Comparison of ENCODE assay signal across 8 cellular contexts in genomic region chr12:56469007-56469930, GRCh38. TPM values are rescaled to one million over a fixed set of nuclear protein-coding genes. Genes with fewer than 3 reads are reported as not detected.
DNase-seq lines count a peak whose midpoint lies in the region; ATAC-seq and TF ChIP-seq lines count a peak whose summit lies in the region.

No MANE protein-coding gene starts in this region.

- H3K4me1 ChIP-seq in CD8-positive, alpha-beta T cell (ENCODE audit: insufficient read depth, low read length) = peaks cover 10% of the 10 kb centered on the region
- peaks cover 5% of the 10 kb centered on the region for H3K4me1 ChIP-seq in iPS-15b (ENCODE audit: control insufficient read depth, insufficient read depth, low read length)
- peaks cover 11 to 50% (median 36%) of the 10 kb centered on the region in 6 donors for H3K4me1 ChIP-seq in spleen

- no peaks in the 10 kb centered on the region for H3K27me3 ChIP-seq in CD8-positive, alpha-beta T cell (ENCODE audit: insufficient read depth, low read length)
- no peaks in the 10 kb centered on the region for H3K27me3 ChIP-seq in iPS-15b (ENCODE audit: control insufficient read depth, insufficient read depth, low read length)
- no peaks in the 10 kb centered on the region for H3K27me3 ChIP-seq in spleen (replicated peaks in 1 of 7)

- ATAC-seq in CD8-positive, alpha-beta T cell = no peak
- ATAC-seq in HG03354 (IDR thresholded peaks at IDR 0.05; ENCODE audit: poor library complexity, severe bottlenecking, unreplicated experiment) (no peak), GM21576 (IDR thresholded peaks at IDR 0.05; ENCODE audit: unreplicated experiment) (no peak)

- CTCF ChIA-PET in CD8-positive, alpha-beta T cell (lab: Charles Lee) = interaction anchor here (0.7 to 1.5 kb wide), 5 partner anchors 9 to 745 kb away, joined by 3 read pairs; no protein-coding TSS in a partner anchor

- no peaks in the 10 kb centered on the region for H3K9me3 ChIP-seq in CD8-positive, alpha-beta T cell (ENCODE audit: low read length)
- H3K9me3 ChIP-seq in iPS-15b (ENCODE audit: control insufficient read depth, insufficient read depth, low read length) (no peaks in the 10 kb centered on the region), spleen (no peaks in the 10 kb centered on the region)

- peaks cover 33% of the 10 kb centered on the region for H3K4me1 Mint-ChIP-seq in CD8-positive, alpha-beta T cell (ENCODE audit: low read depth)
- H3K4me1 Mint-ChIP-seq in activated naive CD8-positive, alpha-beta T cell treated with anti-CD3 and anti-CD28 coated beads for 36 hours = peaks cover 33% of the 10 kb centered on the region

- no peak for TF ChIP-seq EP300 in Ishikawa (IDR thresholded peaks at IDR 0.05; ENCODE audit: borderline replicate concordance)

- POLR2A ChIA-PET in CD8-positive, alpha-beta T cell (lab: Charles Lee) = interaction anchor here (0.6 to 1.9 kb wide), 8 partner anchors 19 to 365 kb away, joined by 3 to 6 read pairs (median 4); partner anchors contain the start of genes CNPY2, GLS2, IL23A and PA2G4

- DNase-seq in CD8-positive, alpha-beta T cell = peak in 1 of 7 experiments; percentile 7
- DNase-seq in activated naive CD8-positive, alpha-beta T cell treated with anti-CD3 and anti-CD28 coated beads for 36 hours = peak; percentile 11
- DNase-seq in spleen = peak; percentile 84
- DNase-seq in pons (ENCODE audit: low spot score) = no peak

- no peak for TF ChIP-seq POLR2A in spleen (IDR thresholded peaks at IDR 0.05)

- H3K27ac Mint-ChIP-seq in CD8-positive, alpha-beta T cell = peak overlapping the region; percentile 98
- peak overlapping the region; percentile 97 for H3K27ac Mint-ChIP-seq in activated naive CD8-positive, alpha-beta T cell treated with anti-CD3 and anti-CD28 coated beads for 36 hours

- no peak for TF ChIP-seq RAD21 in Ishikawa (IDR thresholded peaks at IDR 0.05; ENCODE audit: low read depth)

- TF ChIP-seq CTCF in CD8-positive, alpha-beta T cell (IDR thresholded peaks at IDR 0.05) = no peak
- no peak for TF ChIP-seq CTCF in spleen (IDR thresholded peaks at IDR 0.05 in 8 of 11, conservative IDR thresholded peaks at IDR 0.05 in 3 of 11)

- peaks cover 28% of the 10 kb centered on the region for H3K36me3 Mint-ChIP-seq in CD8-positive, alpha-beta T cell
- H3K36me3 Mint-ChIP-seq in activated naive CD8-positive, alpha-beta T cell treated with anti-CD3 and anti-CD28 coated beads for 36 hours = peaks cover 29% of the 10 kb centered on the region

- intact Hi-C loops in CD8-positive, alpha-beta T cell (cut with DNase I, micrococcal nuclease) = loop anchor here (2.0 to 10.0 kb wide), 4 partner anchors 202 to 752 kb away; partner anchors contain the start of genes RPS26 (in 2 of the 2), BLOC1S1 (in 1 of the 2) and COQ10A (in 1 of the 2)
- intact Hi-C loops in spleen (cut with DNase I; ENCODE audit: low total_unique reads) = loop anchor here (10.0 kb wide), 1 partner anchor 134 kb away; the partner anchor contains the start of genes IL23A and PAN2

- H3K9ac ChIP-seq in iPS-15b (ENCODE audit: low read depth, low read length) = peak overlapping the region; percentile 99

- H3K36me3 ChIP-seq in CD8-positive, alpha-beta T cell (ENCODE audit: insufficient read depth, low read length) = no peaks in the 10 kb centered on the region
- H3K36me3 ChIP-seq in iPS-15b (ENCODE audit: control insufficient read depth, insufficient read depth, low read length) (no peaks in the 10 kb centered on the region), spleen (peaks cover 0 to 29% (median 3%) of the 10 kb centered on the region in 6 donors)

- peak overlapping the region; percentile 96 for H3K27ac ChIP-seq in CD8-positive, alpha-beta T cell (ENCODE audit: low read depth, low read length)
- peak overlapping the region; percentile 87 to 98 (median 93) for H3K27ac ChIP-seq in spleen

- H3K4me3 ChIP-seq in CD8-positive, alpha-beta T cell (ENCODE audit: low read depth, low read length) = peak overlapping the region; percentile 99
- H3K4me3 ChIP-seq in iPS-15b (ENCODE audit: low read depth, low read length) (peak overlapping the region; percentile 96), spleen (peak overlapping the region; percentile 64 to 97 (median 78))

- no peaks in the 10 kb centered on the region for H3K27me3 Mint-ChIP-seq in CD8-positive, alpha-beta T cell (ENCODE audit: low read depth)
- H3K27me3 Mint-ChIP-seq in activated naive CD8-positive, alpha-beta T cell treated with anti-CD3 and anti-CD28 coated beads for 36 hours = no peaks in the 10 kb centered on the region

- H3K9me3 Mint-ChIP-seq in CD8-positive, alpha-beta T cell = no peaks in the 10 kb centered on the region
- H3K9me3 Mint-ChIP-seq in activated naive CD8-positive, alpha-beta T cell treated with anti-CD3 and anti-CD28 coated beads for 36 hours = no peaks in the 10 kb centered on the region

- H3K4me3 Mint-ChIP-seq in CD8-positive, alpha-beta T cell = peak overlapping the region; percentile 95
- peak overlapping the region; percentile 95 for H3K4me3 Mint-ChIP-seq in activated naive CD8-positive, alpha-beta T cell treated with anti-CD3 and anti-CD28 coated beads for 36 hours

- 37 to 44% (median 40%) methylated on average over 18 to 19 of the region's 19 CpGs for WGBS in spleen, 5 donors

TF ChIP-seq in Ishikawa, 13 proteins besides CTCF, POLR2A, EP300 and RAD21:
- TF ChIP-seq FOXM1 (IDR thresholded peaks at IDR 0.05; ENCODE audit: borderline replicate concordance, low read depth) = no peak
- TF ChIP-seq ZBTB7A (IDR thresholded peaks at IDR 0.05; ENCODE audit: low read depth) = 0 out of 2 replicates have a peak, but pooled peaks have one; percentile 53

RNA-seq across cellular contexts. Expression of gene SPRYD4, which starts 0.9 kb away (rescaled TPM):
- 1 to 10 TPM; 6.8 to 6.9 TPM for total RNA-seq in CD8-positive, alpha-beta T cell
- total RNA-seq in activated naive CD8-positive, alpha-beta T cell treated with anti-CD3 and anti-CD28 coated beads for 36 hours = 1 to 10 TPM; 3.4 TPM
- 1 to 10 TPM; 2.8 to 4.9 (median 4.2) TPM for total RNA-seq in spleen
- 1 to 10 TPM; 1.4 to 2.5 (median 1.8) TPM for polyA plus RNA-seq in spleen

RNA-seq across cellular contexts. Expression of gene MIP, which starts 14.8 kb away (rescaled TPM):
- total RNA-seq in CD8-positive, alpha-beta T cell = not detected
- not detected for total RNA-seq in activated naive CD8-positive, alpha-beta T cell treated with anti-CD3 and anti-CD28 coated beads for 36 hours
- under 1 TPM in 1 of 7 donors, not detected in 6; 0.52 TPM for total RNA-seq in spleen
- polyA plus RNA-seq in spleen = under 1 TPM in 2 of 3 donors, not detected in 1; 0.07 to 0.14 TPM

RNA-seq across cellular contexts. Expression of gene GLS2, which starts 18.7 kb away (rescaled TPM):
- total RNA-seq in CD8-positive, alpha-beta T cell = 1 to 10 TPM; 1.5 to 1.7 TPM
- 1 to 10 TPM; 4.7 to 5.4 TPM for total RNA-seq in activated naive CD8-positive, alpha-beta T cell treated with anti-CD3 and anti-CD28 coated beads for 36 hours
- total RNA-seq in spleen = 1 to 10 TPM in 6 of 7 donors, under 1 TPM in 1; 0.83 to 2.4 (median 1.7) TPM
- 1 to 10 TPM; 1.1 to 2.2 (median 1.7) TPM for polyA plus RNA-seq in spleen

RNA-seq across cellular contexts. Expression of gene TIMELESS, which starts 20.0 kb away (rescaled TPM):
- 1 to 10 TPM; 1.7 to 2.2 TPM for total RNA-seq in CD8-positive, alpha-beta T cell
- total RNA-seq in activated naive CD8-positive, alpha-beta T cell treated with anti-CD3 and anti-CD28 coated beads for 36 hours = 10 to 100 TPM; 57.6 to 59.8 TPM
- total RNA-seq in spleen = 10 to 100 TPM in 6 of 7 donors, 1 to 10 TPM in 1; 9.9 to 17.7 (median 13.3) TPM
- 10 to 100 TPM; 10.0 to 10.7 (median 10.5) TPM for polyA plus RNA-seq in spleen

RNA-seq across cellular contexts. Expression of gene RBMS2, which starts 52.4 kb away (rescaled TPM):
- total RNA-seq in CD8-positive, alpha-beta T cell = 1 to 10 TPM; 8.3 to 9.9 TPM
- 1 to 10 TPM; 4.2 to 4.4 TPM for total RNA-seq in activated naive CD8-positive, alpha-beta T cell treated with anti-CD3 and anti-CD28 coated beads for 36 hours
- total RNA-seq in spleen = 10 to 100 TPM; 24.8 to 65.4 (median 27.2) TPM
- 1 to 10 TPM; 3.0 to 7.7 (median 3.3) TPM for polyA plus RNA-seq in spleen
